9 cellular contexts compared by ENCODE assay signal in the genomic region with DNA sequence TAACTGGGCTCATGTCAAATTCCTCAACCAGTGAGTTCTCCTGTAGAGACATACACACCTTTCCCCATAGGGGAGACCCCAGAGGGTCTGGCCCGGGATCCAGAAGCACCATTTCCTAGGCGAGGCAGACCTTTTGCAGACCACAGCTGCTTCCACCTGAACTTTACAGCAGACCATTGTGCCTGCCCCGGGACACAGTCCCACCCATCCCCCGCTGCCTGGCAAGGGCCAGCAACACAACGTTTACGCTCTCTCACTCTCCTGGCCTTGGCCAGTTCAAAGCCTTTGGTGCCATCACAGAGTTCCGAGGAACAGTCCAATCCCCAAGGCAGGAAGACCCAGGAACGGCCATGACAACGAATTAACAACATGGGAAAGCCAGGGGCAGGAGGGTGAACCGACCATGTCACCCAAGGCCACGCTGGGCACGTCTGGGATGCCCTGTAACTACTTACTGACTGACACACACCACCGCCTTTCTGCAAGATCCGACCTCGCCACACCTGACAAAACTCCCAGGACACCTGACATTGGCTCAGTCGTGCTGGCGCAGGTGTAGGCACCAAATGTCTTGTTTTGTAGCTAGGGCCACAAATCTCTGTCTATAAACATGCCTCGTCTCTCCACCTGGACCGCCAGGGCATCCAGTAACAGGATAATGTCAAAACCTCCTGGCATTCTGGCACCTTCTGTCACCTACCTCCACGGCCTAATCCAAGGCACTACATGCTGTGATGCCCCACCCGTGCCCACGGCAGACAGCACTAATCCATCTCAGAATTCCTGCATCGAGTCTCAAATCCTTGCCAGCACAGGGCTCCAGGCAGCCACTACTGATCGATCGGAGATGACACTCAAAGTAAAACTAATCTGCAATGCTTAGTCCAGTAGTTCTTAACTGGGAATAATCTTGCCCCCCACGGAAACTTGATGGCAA. TPM values are rescaled to one million over a fixed set of nuclear protein-coding genes. Genes with fewer than 3 reads are reported as not detected.
DNase-seq lines count a peak whose midpoint lies in the region; ATAC-seq and TF ChIP-seq lines count a peak whose summit lies in the region.
"Had no signal": no experiment of that assay in that cellular context is flagged by ENCODE, and none has a peak within 500 bp of the region (broad histone marks: within the 10 kb centered on the region; RNA-seq: fewer than 3 reads in every experiment).

No MANE protein-coding gene starts in this region.

- H3K79me2 ChIP-seq in fibroblast of lung (ENCODE audit: control insufficient read depth, insufficient read depth, low read length), result peaks cover 96% of the 10 kb centered on the region

- TF ChIP-seq CTCF in Caco-2 (IDR thresholded peaks at IDR 0.05; ENCODE audit: insufficient read depth in 1 of 2, low read depth in 1 of 2, low read length in 1 of 2, severe bottlenecking in 1 of 2, unreplicated experiment in 1 of 2), result no peak
- no peak for TF ChIP-seq CTCF in VCaP (conservative IDR thresholded peaks at IDR 0.05)
- TF ChIP-seq CTCF in fibroblast of lung (conservative IDR thresholded peaks at IDR 0.05 in 1 of 2, IDR thresholded peaks at IDR 0.05 in 1 of 2; ENCODE audit: low read depth in 1 of 2, low read length in 2 of 2), result no peak
- TF ChIP-seq CTCF in psoas muscle (IDR thresholded peaks at IDR 0.05), result no peak
- TF ChIP-seq CTCF in omental fat pad (IDR thresholded peaks at IDR 0.05), result no peak

- H3K9me3 ChIP-seq in Caco-2 (no peaks in the 10 kb centered on the region), fibroblast of lung (ENCODE audit: control insufficient read depth, insufficient read depth, low read depth, low read length) (no peaks in the 10 kb centered on the region), psoas muscle (no peaks in the 10 kb centered on the region)

- no peak overlapping the region for H3K4me3 Mint-ChIP-seq in Caco-2 (ENCODE audit: unreplicated experiment)

- POLR2A ChIA-PET in Caco-2 (lab: Charles Lee), result no interaction called here

- H3K4me3 ChIP-seq in Caco-2 (ENCODE audit: low read depth, low read length) (no peak overlapping the region), fibroblast of lung (replicated peaks in 1 of 4; ENCODE audit: control extremely low read depth in 1 of 4, insufficient read depth in 1 of 4, low read depth in 3 of 4, low read length in 4 of 4) (no peak overlapping the region), psoas muscle (no peak overlapping the region)

- H3K9ac ChIP-seq in fibroblast of lung (ENCODE audit: insufficient read depth, low read length), result peak overlapping the region; percentile 47

- H3K4me2 ChIP-seq in fibroblast of lung (ENCODE audit: extremely low read depth, insufficient read depth, low read length), result no peak overlapping the region

- H3K9me3 Mint-ChIP-seq in Caco-2 (ENCODE audit: unreplicated experiment), result no peaks in the 10 kb centered on the region

- CTCF ChIA-PET in Caco-2 (lab: Charles Lee), result no interaction called here

- H4K20me1 ChIP-seq in fibroblast of lung (ENCODE audit: control insufficient read depth, extremely low read depth, insufficient read depth, low read length), result no peaks in the 10 kb centered on the region

- H3K36me3 ChIP-seq in Caco-2 (ENCODE audit: control insufficient read depth, insufficient read depth, low read length) (peaks cover 15% of the 10 kb centered on the region), fibroblast of lung (ENCODE audit: control insufficient read depth, insufficient read depth, low read length) (peaks cover 44% of the 10 kb centered on the region), psoas muscle (ENCODE audit: insufficient read depth in 1 of 2, low read depth in 1 of 2) (peaks cover 6 to 91% of the 10 kb centered on the region in 2 donors)

- DNase-seq in Caco-2 (no peak), fibroblast of lung (ENCODE audit: low read depth in 2 of 2) (no peak), psoas muscle (no peak), omental fat pad (ENCODE audit: low spot score) (no peak)
- DNase-seq: NCI-H345 had no signal

- peaks cover 42% of the 10 kb centered on the region for H3K4me1 Mint-ChIP-seq in Caco-2 (ENCODE audit: low read depth, unreplicated experiment)

- no peaks in the 10 kb centered on the region for H3K27me3 Mint-ChIP-seq in Caco-2 (ENCODE audit: insufficient read depth, unreplicated experiment)

- no peak overlapping the region for H2AFZ ChIP-seq in fibroblast of lung (ENCODE audit: low read length)

- H3K27ac Mint-ChIP-seq in Caco-2 (ENCODE audit: unreplicated experiment), result peak overlapping the region; percentile 81

- intact Hi-C loops in Caco-2 (cut with micrococcal nuclease; ENCODE audit: unreplicated experiment), result loop anchor here (5.0 kb wide), 1 partner anchor 34 kb away; no protein-coding TSS in a partner anchor
- intact Hi-C loops in psoas muscle (cut with DNase I), result no loop called here

- H3K4me1 ChIP-seq in Caco-2, result peaks cover 41% of the 10 kb centered on the region
- H3K4me1 ChIP-seq in fibroblast of lung (ENCODE audit: control insufficient read depth, extremely low read depth, insufficient read depth, low read length), result peaks cover 87% of the 10 kb centered on the region
- H3K4me1 ChIP-seq in psoas muscle, result peaks cover 73% of the 10 kb centered on the region

- peaks cover 98% of the 10 kb centered on the region for H3K36me3 Mint-ChIP-seq in Caco-2 (ENCODE audit: insufficient read depth, unreplicated experiment)

- peak overlapping the region; percentile 83 for H3K27ac ChIP-seq in VCaP
- peak overlapping the region; percentile 88 for H3K27ac ChIP-seq in fibroblast of lung (ENCODE audit: insufficient read depth, low read length)
- H3K27ac ChIP-seq in psoas muscle, result peak overlapping the region; percentile 86

- ATAC-seq in psoas muscle, result no peak
- ATAC-seq in GM21390 (IDR thresholded peaks at IDR 0.05; ENCODE audit: unreplicated experiment), result no peak
- no peak for ATAC-seq in HG02798 (IDR thresholded peaks at IDR 0.05; ENCODE audit: poor library complexity, unreplicated experiment)
- ATAC-seq in HG03159 (IDR thresholded peaks at IDR 0.05; ENCODE audit: unreplicated experiment), result no peak
- no peak for ATAC-seq in omental fat pad (ENCODE audit: low FRiP score)

- BruUV-seq in Caco-2 (replicated peaks; lab: Mats Ljungman, UMichigan), result no TSS peak

- WGBS in psoas muscle, 3 donors, result 66 to 74% (median 72%) methylated on average over 26 of the region's 26 CpGs

- no peaks in the 10 kb centered on the region for H3K27me3 ChIP-seq in Caco-2 (replicated peaks; ENCODE audit: control insufficient read depth, insufficient read depth, low read length)
- H3K27me3 ChIP-seq in fibroblast of lung (ENCODE audit: control insufficient read depth, insufficient read depth, low read length), result no peaks in the 10 kb centered on the region
- no peaks in the 10 kb centered on the region for H3K27me3 ChIP-seq in psoas muscle (ENCODE audit: insufficient read depth in 3 of 3, low read length in 2 of 3)

RNA-seq across cellular contexts. Expression of a gene that starts 51.3 kb away (rescaled TPM):
- total RNA-seq in Caco-2 (2022) (513 and 539 TPM in 2 replicates), fibroblast of lung (562 and 796 TPM in 2 replicates), psoas muscle (100 to 1,000 TPM in 3 of 4 donors, 10 to 100 TPM in 1; 92.0 to 214 (median 179) TPM), omental fat pad (100 to 1,000 TPM; 225 to 463 (median 370) TPM)
- polyA plus RNA-seq in fibroblast of lung (413 and 677 TPM in 2 replicates), psoas muscle (10 to 100 TPM; 35.6 to 89.3 (median 56.3) TPM)
- polyA plus RNA-seq in fibroblast of lung (2012), result 611 and 1,244 TPM in 2 replicates
- 1,141 and 2,569 TPM in 2 replicates for polyA minus RNA-seq in fibroblast of lung (ENCODE audit: low replicate concordance)
